21 cellular contexts compared by ENCODE assay signal in genomic region chr2:126635281-126635680, GRCh38. TPM values are rescaled to one million over a fixed set of nuclear protein-coding genes. Genes with fewer than 3 reads are reported as not detected.
DNase-seq lines count a peak whose midpoint lies in the region; ATAC-seq and TF ChIP-seq lines count a peak whose summit lies in the region.
"Had no signal": no experiment of that assay in that cellular context is flagged by ENCODE, and none has a peak within 500 bp of the region (broad histone marks: within the 10 kb centered on the region; RNA-seq: fewer than 3 reads in every experiment).

No MANE protein-coding gene starts in this region.

- ATAC-seq in Right ventricle myocardium inferior = peak; percentile 89
- peak; percentile 57 for ATAC-seq in upper lobe of right lung
- ATAC-seq: HCT116, PC-3 had no signal

- TF ChIP-seq CTCF in right atrium auricular region (IDR thresholded peaks at IDR 0.05) = no peak
- no peak for TF ChIP-seq CTCF in choroid plexus epithelial cell (conservative IDR thresholded peaks at IDR 0.05; ENCODE audit: low read depth, low read length)
- no peak for TF ChIP-seq CTCF in upper lobe of right lung (IDR thresholded peaks at IDR 0.05)

- DNase-seq in Right ventricle myocardium inferior (ENCODE audit: missing footprints) (no peak), right atrium auricular region (ENCODE audit: low spot score) (no peak), choroid plexus epithelial cell (ENCODE audit: low read depth) (peak; percentile 95), hepatic stellate cell (ENCODE audit: low spot score) (peak; percentile 21), upper lobe of right lung (no peak), cerebellar cortex (ENCODE audit: low spot score) (no peak), dedifferentiated amniotic fluid mesenchymal stem cell (ENCODE audit: extremely low spot score) (no peak)
- no peak for DNase-seq in stimulated activated CD4-positive, alpha-beta T cell treated with anti-CD3 and anti-CD28 coated beads, Interleukin-12 subunit alpha, Interleukin-12 subunit beta, amount 100 ng/mL, for 4 hours
- DNase-seq: ACHN; activated CD4-positive, alpha-beta T cell treated with anti-CD3 and anti-CD28 coated beads for 48 hours; Caco-2; cerebellar nuclear complex; mesendoderm; MM.1S; NCI-H187 treated with DMSO at 0.1 percent for 48 hours; NCI-H524; PC-3; retina; stimulated activated CD4-positive, alpha-beta T cell treated with anti-CD3 and anti-CD28 coated beads, Interleukin-2, amount 100 ng/mL, for 48 hours had no signal

- no peaks in the 10 kb centered on the region for H3K9me3 ChIP-seq in right atrium auricular region
- H3K9me3 ChIP-seq in upper lobe of right lung = no peaks in the 10 kb centered on the region
- H3K9me3 ChIP-seq: Caco-2 had no signal

- H3K4me1 ChIP-seq in right atrium auricular region (no peaks in the 10 kb centered on the region), upper lobe of right lung (no peaks in the 10 kb centered on the region)
- H3K4me1 ChIP-seq: Caco-2 had no signal

- intact Hi-C loops in Right ventricle myocardium inferior (cut with DNase I) = no loop called here
- intact Hi-C loops in upper lobe of right lung (cut with DNase I) = no loop called here

- no peaks in the 10 kb centered on the region for H3K27me3 ChIP-seq in right atrium auricular region
- H3K27me3 ChIP-seq in upper lobe of right lung = no peaks in the 10 kb centered on the region

- H3K36me3 ChIP-seq in right atrium auricular region (no peaks in the 10 kb centered on the region), upper lobe of right lung (no peaks in the 10 kb centered on the region)

- no peak overlapping the region for H3K27ac ChIP-seq in right atrium auricular region
- H3K27ac ChIP-seq in upper lobe of right lung = no peak overlapping the region
- H3K27ac ChIP-seq: SK-N-MC had no signal

- H3K4me3 ChIP-seq in right atrium auricular region = no peak overlapping the region
- no peak overlapping the region for H3K4me3 ChIP-seq in choroid plexus epithelial cell (ENCODE audit: low read depth, low read length)
- no peak overlapping the region for H3K4me3 ChIP-seq in upper lobe of right lung
- H3K4me3 ChIP-seq: SK-N-MC had no signal

RNA-seq across cellular contexts. Expression of gene GYPC, which starts 20.7 kb away (rescaled TPM):
- total RNA-seq in Right ventricle myocardium inferior (121 TPM), right atrium auricular region (10 to 100 TPM; 53.8 to 74.9 TPM), upper lobe of right lung (76.7 TPM)
- total RNA-seq: Caco-2, PC-3 had no signal

Comparison
In these comparisons a context has a peak if more than half of its experiments do, and no peak if none do; other contexts are left out.
1. DNase-seq: peak in choroid plexus epithelial cell (single experiment) and hepatic stellate cell (single experiment); none in Right ventricle myocardium inferior (single experiment), right atrium auricular region (single experiment), upper lobe of right lung (single experiment), stimulated activated CD4-positive, alpha-beta T cell treated with anti-CD3 and anti-CD28 coated beads, Interleukin-12 subunit alpha, Interleukin-12 subunit beta, amount 100 ng/mL, for 4 hours (single experiment), cerebellar cortex (single experiment) and dedifferentiated amniotic fluid mesenchymal stem cell (single experiment).